ENCODE assay signal across 9 cellular contexts in genomic region chr6:135322427-135323201, GRCh38.
DNase-seq lines count a peak whose midpoint lies in the region; ATAC-seq and TF ChIP-seq lines count a peak whose summit lies in the region.
"Had no signal": no experiment of that assay in that cellular context is flagged by ENCODE, and none has a peak within 500 bp of the region (broad histone marks: within the 10 kb centered on the region; RNA-seq: fewer than 3 reads in every experiment).

No MANE protein-coding gene starts in this region.

- H3K27ac Mint-ChIP-seq in endothelial cell (ENCODE audit: unreplicated experiment): peak overlapping the region; percentile 45
- H3K27ac Mint-ChIP-seq: activated naive CD8-positive, alpha-beta T cell had no signal

- H3K4me3 ChIP-seq in tibial nerve: no peak overlapping the region

- 69 to 72% methylated on average over 3 of the region's 3 CpGs for WGBS in tibial nerve, 2 donors

- no peak for TF ChIP-seq POLR2A in tibial nerve (IDR thresholded peaks at IDR 0.05)

- no peaks in the 10 kb centered on the region for H3K9me3 Mint-ChIP-seq in endothelial cell (ENCODE audit: unreplicated experiment)

- ATAC-seq in GM18520 (IDR thresholded peaks at IDR 0.05; ENCODE audit: unreplicated experiment): peak; percentile 67
- ATAC-seq in GM21528 (IDR thresholded peaks at IDR 0.05; ENCODE audit: low FRiP score, unreplicated experiment): peak; percentile 65
- peak; percentile 58 for ATAC-seq in HG03442 (IDR thresholded peaks at IDR 0.05; ENCODE audit: unreplicated experiment)

- no peaks in the 10 kb centered on the region for H3K9me3 ChIP-seq in tibial nerve

- peaks cover 0 to 14% (median 0%) of the 10 kb centered on the region in 3 donors for H3K36me3 ChIP-seq in tibial nerve

- no peaks in the 10 kb centered on the region for H3K36me3 Mint-ChIP-seq in endothelial cell (ENCODE audit: low read depth, unreplicated experiment)

- no peaks in the 10 kb centered on the region for H3K27me3 ChIP-seq in tibial nerve

- H3K4me1 Mint-ChIP-seq in endothelial cell (ENCODE audit: unreplicated experiment): peaks cover 41% of the 10 kb centered on the region

- no peak overlapping the region for H3K27ac ChIP-seq in tibial nerve

- H3K4me3 Mint-ChIP-seq in endothelial cell (ENCODE audit: unreplicated experiment): peak overlapping the region; percentile 49
- H3K4me3 Mint-ChIP-seq: activated naive CD8-positive, alpha-beta T cell had no signal

- H3K27me3 Mint-ChIP-seq in endothelial cell (ENCODE audit: unreplicated experiment): peaks cover 2% of the 10 kb centered on the region
- H3K27me3 Mint-ChIP-seq: activated naive CD8-positive, alpha-beta T cell had no signal

- no peak for TF ChIP-seq EP300 in tibial nerve (IDR thresholded peaks at IDR 0.05)

- TF ChIP-seq CTCF in endothelial cell (IDR thresholded peaks at IDR 0.05; ENCODE audit: unreplicated experiment): no peak
- TF ChIP-seq CTCF in tibial nerve (IDR thresholded peaks at IDR 0.05): no peak

- no peaks in the 10 kb centered on the region for H3K4me1 ChIP-seq in tibial nerve

- DNase-seq in endothelial cell (ENCODE audit: low spot score) (no peak), NCI-H2171 (lab: John Stamatoyannopoulos, UW) (no peak), epidermal melanocyte (ENCODE audit: insufficient read length, low spot score) (no peak), tibial nerve (ENCODE audit: low spot score in 2 of 2) (no peak), iPS-NIHi7 (ENCODE audit: extremely low spot score) (no peak)
